Comparison of ENCODE assay signal across 5 cellular contexts in the genomic region with DNA sequence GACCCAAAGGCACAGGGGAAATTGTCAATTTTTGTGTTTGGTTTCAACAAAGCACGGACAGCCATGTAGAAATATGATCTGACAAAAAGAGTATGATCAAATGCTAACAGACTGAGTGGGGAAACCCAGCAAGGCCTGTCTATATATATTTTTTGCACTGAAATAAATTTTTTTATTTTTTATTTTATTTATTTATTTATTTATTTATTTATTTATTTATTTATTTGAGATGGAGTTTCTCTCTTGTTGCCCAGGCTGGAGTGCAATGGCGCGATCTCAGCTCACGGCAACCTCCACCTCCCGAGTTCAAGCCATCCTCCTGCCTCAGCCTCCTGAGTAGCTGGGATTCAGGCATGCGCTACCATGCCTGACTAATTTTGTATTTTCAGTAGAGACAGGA. TPM values are rescaled to one million over a fixed set of nuclear protein-coding genes. Genes with fewer than 3 reads are reported as not detected.
"Had no signal": no experiment of that assay in that cellular context is flagged by ENCODE, and none has a peak within 500 bp of the region (broad histone marks: within the 10 kb centered on the region; RNA-seq: fewer than 3 reads in every experiment).

No MANE protein-coding gene starts in this region.

RNA-seq across cellular contexts. Expression of a gene that starts 49.0 kb away (rescaled TPM):
- polyA plus RNA-seq: esophagus, fibroblast of lung, foreskin keratinocyte, heart left ventricle, heart right ventricle had no signal
